Comparison of ENCODE assay signal across 19 cellular contexts in genomic region chr6:168210239-168211107, GRCh38.
DNase-seq lines count a peak whose midpoint lies in the region; ATAC-seq, FAIRE-seq and TF ChIP-seq lines count a peak whose summit lies in the region.
"Had no signal": no experiment of that assay in that cellular context is flagged by ENCODE, and none has a peak within 500 bp of the region (broad histone marks: within the 10 kb centered on the region; RNA-seq: fewer than 3 reads in every experiment).

No MANE protein-coding gene starts in this region.

- H3K56ac ChIP-seq in H1 (replicated peaks; ENCODE audit: insufficient read length, low read depth, low read length) = peak overlapping the region; percentile 51

- no peak overlapping the region; a peak in 1 of 7 replicates for H3K9ac ChIP-seq in H1 (replicated peaks in 1 of 4; ENCODE audit: extremely low read depth in 1 of 4, low read depth in 3 of 4, low read length in 3 of 4)

- H3K79me1 ChIP-seq in H1 (ENCODE audit: low read depth, low read length) = no peaks in the 10 kb centered on the region

- H4K91ac ChIP-seq in H1 (replicated peaks; ENCODE audit: insufficient read length, low read length) = peak overlapping the region; percentile 83

- no peak overlapping the region; the same call in 1 of the 2 replicates for H2BK20ac ChIP-seq in H1 (ENCODE audit: low read length)

- no peak overlapping the region for H3K23ac ChIP-seq in H1 (ENCODE audit: insufficient read length)

- H3K27me3 Mint-ChIP-seq in natural killer cell treated with Interleukin-12 subunit alpha and Interleukin-12 subunit beta and Interleukin-15 and Interleukin-18, amount 100 ng/mL, for 72 hours = peaks cover 6 to 7% of the 10 kb centered on the region in 2 donors

- no peak overlapping the region for H3K14ac ChIP-seq in H1 (ENCODE audit: insufficient read length)

- H3K9me3 ChIP-seq in HEK293 (ENCODE audit: control insufficient read depth, insufficient read depth, low read depth, low read length) (no peaks in the 10 kb centered on the region), H1 (ENCODE audit: insufficient read depth in 2 of 2, low read depth in 1 of 2, low read length in 1 of 2) (peaks cover 5 to 9% of the 10 kb centered on the region in 2 experiments; a peak in 1 of 4 replicates), upper lobe of left lung (no peaks in the 10 kb centered on the region)

- peak overlapping the region; percentile 15 for H3K4ac ChIP-seq in H1 (replicated peaks; ENCODE audit: insufficient read length, low read depth, low read length)

- peak overlapping the region; percentile 89 for H2BK15ac ChIP-seq in H1 (ENCODE audit: low read length)

- H2BK5ac ChIP-seq in H1 (ENCODE audit: low read depth, low read length) = peak overlapping the region; percentile 18; the same call in 1 of the 2 replicates

- peak; percentile 10; a peak in 1 of 4 replicates for TF ChIP-seq RAD21 in H1 (IDR thresholded peaks at IDR 0.05 in 1 of 2, conservative IDR thresholded peaks at IDR 0.05 in 1 of 2; ENCODE audit: low read depth in 2 of 2, low read length in 2 of 2)

- no peak overlapping the region for H3K27ac Mint-ChIP-seq in natural killer cell treated with Interleukin-12 subunit alpha and Interleukin-12 subunit beta and Interleukin-15 and Interleukin-18, amount 100 ng/mL, for 72 hours
- H3K27ac Mint-ChIP-seq: CD8-positive, alpha-beta memory T cell; GM23338 had no signal

- H3K27ac ChIP-seq in HEK293 (ENCODE audit: extremely low read depth, low read depth, low read length) (no peak overlapping the region), H1 (ENCODE audit: low read depth, low read length) (no peak overlapping the region), upper lobe of left lung (no peak overlapping the region)

- POLR2A ChIA-PET in HEK293 (lab: Yijun Ruan, JAX) = no interaction called here
- POLR2A ChIA-PET in H1 (lab: Charles Lee; ENCODE audit: partially characterized antibody) = interaction anchor here (1.6 kb wide), 1 partner anchor 10 kb away, joined by 3 read pairs; no protein-coding TSS in a partner anchor

- peak in 1 of 2 donors; percentile 20 for ATAC-seq in natural killer cell treated with Interleukin-12 subunit alpha and Interleukin-12 subunit beta and Interleukin-15 and Interleukin-18, amount 100 ng/mL, for 72 hours
- ATAC-seq in upper lobe of left lung (ENCODE audit: low FRiP score in 2 of 2) = no peak
- ATAC-seq: HCT116 had no signal

- CTCF ChIA-PET in HEK293 (lab: Yijun Ruan, JAX) = interaction anchor here (1.4 kb wide), 1 partner anchor 8 kb away, joined by 4 read pairs; no protein-coding TSS in a partner anchor
- CTCF ChIA-PET in H1 (lab: Charles Lee; ENCODE audit: partially characterized antibody) = interaction anchor here (0.9 to 1.4 kb wide), 4 partner anchors 13 to 78 kb away, joined by 3 to 4 read pairs (median 4); no protein-coding TSS in a partner anchor

- no peak overlapping the region for H3K4me3 Mint-ChIP-seq in natural killer cell treated with Interleukin-12 subunit alpha and Interleukin-12 subunit beta and Interleukin-15 and Interleukin-18, amount 100 ng/mL, for 72 hours
- H3K4me3 Mint-ChIP-seq: CD8-positive, alpha-beta memory T cell; GM23338 had no signal

- H3K36me3 Mint-ChIP-seq in natural killer cell treated with Interleukin-12 subunit alpha and Interleukin-12 subunit beta and Interleukin-15 and Interleukin-18, amount 100 ng/mL, for 72 hours = no peaks in the 10 kb centered on the region
- H3K36me3 Mint-ChIP-seq: CD8-positive, alpha-beta memory T cell had no signal

- TF ChIP-seq EP300 in H1 (IDR thresholded peaks at IDR 0.05; ENCODE audit: borderline replicate concordance in 1 of 2, low read depth in 2 of 2, low read length in 2 of 2) (no peak), upper lobe of left lung (IDR thresholded peaks at IDR 0.05) (no peak)

- no peak overlapping the region for H2BK120ac ChIP-seq in H1 (replicated peaks; ENCODE audit: low read depth, low read length)

- no peaks in the 10 kb centered on the region for H3K4me1 ChIP-seq in HEK293 (ENCODE audit: control insufficient read depth, insufficient read depth, low read length)
- H3K4me1 ChIP-seq in H1 (replicated peaks in 1 of 4; ENCODE audit: control insufficient read depth in 3 of 4, insufficient read depth in 4 of 4, low read length in 3 of 4) = peaks cover 0 to 21% (median 16%) of the 10 kb centered on the region in 4 experiments; a peak in 6 of 7 replicates
- no peaks in the 10 kb centered on the region for H3K4me1 ChIP-seq in upper lobe of left lung

- no peak overlapping the region for H3K18ac ChIP-seq in H1 (ENCODE audit: extremely low read depth, low read length)

- H3K79me2 ChIP-seq in H1 (ENCODE audit: control insufficient read depth in 1 of 2, insufficient read depth in 2 of 2, low read length in 2 of 2) = no peaks in the 10 kb centered on the region

- 0 out of 2 replicates have a peak overlapping the region, but pooled peaks have one; percentile 1 for H4K8ac ChIP-seq in H1 (ENCODE audit: extremely low read depth, insufficient read depth, low read length)

- H3K27me3 ChIP-seq in H1 (replicated peaks in 1 of 4; ENCODE audit: control insufficient read depth in 3 of 4, extremely low read depth in 1 of 4, insufficient read depth in 3 of 4, low read length in 3 of 4) (peaks cover 0 to 5% (median 2%) of the 10 kb centered on the region in 4 experiments; a peak in 5 of 7 replicates), upper lobe of left lung (no peaks in the 10 kb centered on the region)

- peak overlapping the region; percentile 97; the same call in 1 of the 2 replicates for H2BK12ac ChIP-seq in H1 (ENCODE audit: low read depth, low read length)

- peaks cover 0 to 4% of the 10 kb centered on the region in 2 experiments for H4K20me1 ChIP-seq in H1 (replicated peaks in 1 of 2; ENCODE audit: control insufficient read depth in 1 of 2, insufficient read depth in 2 of 2, low read length in 2 of 2)

- H3K9me3 Mint-ChIP-seq in natural killer cell treated with Interleukin-12 subunit alpha and Interleukin-12 subunit beta and Interleukin-15 and Interleukin-18, amount 100 ng/mL, for 72 hours = no peaks in the 10 kb centered on the region

- 88% methylated on average over 16 of the region's 16 CpGs; no CpG with 5 or more reads in 1 of the 2 experiments for WGBS in H1 (ENCODE audit: extremely low coverage in 1 of 2, insufficient coverage in 1 of 2, insufficient read length in 1 of 2, insufficient replicate concordance in 2 of 2, low coverage in 1 of 2, low lambda C conversion rate in 2 of 2, missing lambda C conversion rate in 1 of 2), 2 experiments
- WGBS in upper lobe of left lung, 2 donors = 78 to 86% methylated on average over 5 to 15 of the region's 16 CpGs

- no peak overlapping the region for H4K5ac ChIP-seq in H1 (ENCODE audit: insufficient read length, low read depth, low read length)

- H2AK5ac ChIP-seq in H1 (ENCODE audit: low read depth, low read length) = peak overlapping the region; percentile 40; the same call in 1 of the 2 replicates

- no peak overlapping the region for H3K4me3 ChIP-seq in HEK293 (ENCODE audit: low read depth, low read length)
- no peak overlapping the region for H3K4me3 ChIP-seq in H1 (ENCODE audit: extremely low read depth in 1 of 4, insufficient read depth in 2 of 4, low read depth in 3 of 4, low read length in 4 of 4)
- H3K4me3 ChIP-seq in upper lobe of left lung = no peak overlapping the region
- H3K4me3 ChIP-seq: GM23338, K562 had no signal

- peak overlapping the region in 1 of 2 experiments; percentile 18; a peak in 1 of 4 replicates for H3K4me2 ChIP-seq in H1 (ENCODE audit: insufficient read depth in 1 of 2, low read depth in 2 of 2, low read length in 2 of 2)
- H3K4me2 ChIP-seq: GM23338 had no signal

- peaks cover 0 to 6% of the 10 kb centered on the region in 2 donors for H3K4me1 Mint-ChIP-seq in natural killer cell treated with Interleukin-12 subunit alpha and Interleukin-12 subunit beta and Interleukin-15 and Interleukin-18, amount 100 ng/mL, for 72 hours (ENCODE audit: low read depth in 2 of 2)
- H3K4me1 Mint-ChIP-seq: CD8-positive, alpha-beta memory T cell had no signal

- no peak for DNase-seq in H1 (ENCODE audit: low read depth in 1 of 2, low spot score in 2 of 2)
- DNase-seq in natural killer cell treated with Interleukin-12 subunit alpha and Interleukin-12 subunit beta and Interleukin-15 and Interleukin-18, amount 100 ng/mL, for 72 hours (ENCODE audit: low spot score) = peak; percentile 12
- peak; percentile 4 to 54 for DNase-seq in upper lobe of left lung
- no peak for DNase-seq in NCI-H1417 treated with DMSO at 0.1 percent for 48 hours (lab: John Stamatoyannopoulos, UW)
- DNase-seq in mucosa of gallbladder (ENCODE audit: low spot score) = no peak
- DNase-seq in kidney tubule cell (ENCODE audit: low spot score) = no peak
- DNase-seq: C1 segment of cervical spinal cord; CD8-positive, alpha-beta memory T cell; NCI-H1105; NCI-H1694 treated with DMSO at 0.1 percent for 48 hours; NCI-H774; OCI-M1 had no signal

- no peak overlapping the region for H2AFZ ChIP-seq in H1 (ENCODE audit: low read length)

- no peak for TF ChIP-seq CTCF in HEK293 (tag by site-specific recombination; IDR thresholded peaks at IDR 0.05)
- TF ChIP-seq CTCF in H1 (IDR thresholded peaks at IDR 0.05; ENCODE audit: control extremely low read depth in 1 of 3, insufficient read depth in 1 of 3, low read depth in 1 of 3, low read length in 3 of 3) = no peak
- no peak for TF ChIP-seq CTCF in upper lobe of left lung (IDR thresholded peaks at IDR 0.05)

- TF ChIP-seq POLR2A in H1 (IDR thresholded peaks at IDR 0.05; ENCODE audit: control extremely low read depth in 1 of 2, low read depth in 2 of 2, low read length in 2 of 2) = no peak
- TF ChIP-seq POLR2A in upper lobe of left lung (IDR thresholded peaks at IDR 0.05) = no peak

- no peak for FAIRE-seq in H1 (lab: Jason Lieb, UNC)
- FAIRE-seq: A204.1, GM12891, GM18507, K562 had no signal

- no peaks in the 10 kb centered on the region for H3K36me3 ChIP-seq in HEK293 (ENCODE audit: control insufficient read depth in 2 of 2, insufficient read depth in 1 of 2, low read length in 2 of 2)
- H3K36me3 ChIP-seq in H1 (ENCODE audit: control insufficient read depth in 2 of 4, insufficient read depth in 4 of 4, low read length in 3 of 4) = no peaks in the 10 kb centered on the region
- no peaks in the 10 kb centered on the region for H3K36me3 ChIP-seq in upper lobe of left lung

- peaks cover 2% of the 10 kb centered on the region; the same call in 1 of the 2 replicates for H3K23me2 ChIP-seq in H1 (ENCODE audit: low read depth, low read length)

TF ChIP-seq in HEK293, 187 proteins besides CTCF, POLR2A, EP300 and RAD21:
- no peak for TF ChIP-seq ZNF16 (tag by site-specific recombination; IDR thresholded peaks at IDR 0.05; ENCODE audit: low read depth)
- peak; percentile 61 for TF ChIP-seq ZIC2 (tag by site-specific recombination; IDR thresholded peaks at IDR 0.05)
- TF ChIP-seq ZNF792 (tag by site-specific recombination; IDR thresholded peaks at IDR 0.05) = no peak
- TF ChIP-seq ZNF214 (tag by site-specific recombination; IDR thresholded peaks at IDR 0.05; ENCODE audit: borderline replicate concordance) = no peak

TF ChIP-seq in H1, 55 proteins besides CTCF, POLR2A, EP300 and RAD21 (continues in another document):
- no peak for TF ChIP-seq KDM4A (IDR thresholded peaks at IDR 0.05; ENCODE audit: low read depth, low read length, severe bottlenecking)
- no peak for TF ChIP-seq CBX8 (IDR thresholded peaks at IDR 0.05; ENCODE audit: borderline replicate concordance, low read depth, low read length)
- no peak for TF ChIP-seq CTBP2 (IDR thresholded peaks at IDR 0.05; ENCODE audit: borderline replicate concordance, insufficient read depth, insufficient read length, low read length)

Comparison
In these comparisons a context has a peak if more than half of its experiments do, and no peak if none do; other contexts are left out.
1. DNase-seq: peak in natural killer cell treated with Interleukin-12 subunit alpha and Interleukin-12 subunit beta and Interleukin-15 and Interleukin-18, amount 100 ng/mL, for 72 hours (single experiment) and upper lobe of left lung (2 of 2); none in H1 (0 of 2), NCI-H1417 treated with DMSO at 0.1 percent for 48 hours (single experiment), mucosa of gallbladder (single experiment) and kidney tubule cell (single experiment).